In the genomic region with DNA sequence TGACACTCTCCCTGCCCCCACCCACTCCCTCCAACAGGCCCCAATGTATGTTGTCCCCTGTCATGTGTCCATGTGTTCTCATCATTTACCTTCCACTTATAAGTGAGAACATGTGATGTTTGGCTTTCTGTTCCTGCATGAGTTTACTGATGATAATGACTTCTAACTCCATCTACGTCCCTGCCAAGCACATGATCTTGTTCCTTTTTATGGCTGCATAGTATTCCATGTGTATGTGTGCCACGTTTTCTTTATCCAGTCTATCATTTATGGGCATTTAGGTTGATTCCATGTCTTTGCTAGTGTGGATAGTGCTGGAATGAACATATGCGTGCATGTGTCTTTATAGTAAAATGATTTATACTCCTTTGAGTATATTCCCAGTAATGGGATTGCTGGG, we compare ENCODE assay signal across 31 cellular contexts.
DNase-seq lines count a peak whose midpoint lies in the region; ATAC-seq, FAIRE-seq and TF ChIP-seq lines count a peak whose summit lies in the region.
"Had no signal": no experiment of that assay in that cellular context is flagged by ENCODE, and none has a peak within 500 bp of the region (broad histone marks: within the 10 kb centered on the region; RNA-seq: fewer than 3 reads in every experiment).

No MANE protein-coding gene starts in this region.

- H3K4me1 ChIP-seq in HEK293 (ENCODE audit: control insufficient read depth, insufficient read depth, low read length), result no peaks in the 10 kb centered on the region
- H3K4me1 ChIP-seq in K562 (replicated peaks in 1 of 2; ENCODE audit: control insufficient read depth in 2 of 2, insufficient read depth in 2 of 2, low read length in 2 of 2), result peaks cover 0 to 10% of the 10 kb centered on the region in 2 experiments; a peak in 2 of 5 replicates
- H3K4me1 ChIP-seq: A549, BE2C, BLaER1, Caco-2 had no signal

- TF ChIP-seq EP300 in K562 (IDR thresholded peaks at IDR 0.05; ENCODE audit: low read length), result no peak

- no peaks in the 10 kb centered on the region for H3K9me1 ChIP-seq in K562 (ENCODE audit: control insufficient read depth, insufficient read depth, low read length)

- TF ChIP-seq CTCF in HEK293 (tag by site-specific recombination; IDR thresholded peaks at IDR 0.05) (no peak), K562 (IDR thresholded peaks at IDR 0.05 in 2 of 3, conservative IDR thresholded peaks at IDR 0.05 in 1 of 3; ENCODE audit: insufficient read depth in 2 of 3, low read depth in 1 of 3, low read length in 3 of 3) (no peak)

- 0% methylated on average over 3 of the region's 3 CpGs for whole genome bisulfite sequencing in K562 (ENCODE audit: insufficient coverage, low coverage, missing lambda C conversion rate)

- H3K9me3 ChIP-seq in HEK293 (ENCODE audit: control insufficient read depth, insufficient read depth, low read depth, low read length) (no peaks in the 10 kb centered on the region), K562 (replicated peaks; ENCODE audit: control insufficient read depth, insufficient read depth, low read depth, low read length) (no peaks in the 10 kb centered on the region)
- H3K9me3 ChIP-seq: A549; BE2C; BLaER1; BLaER1 treated with 17β-estradiol and CSF1 and Interleukin-3, amounts not matched to agents 10 nM and 100 nM; Caco-2 had no signal

- no peak overlapping the region for H3K9ac ChIP-seq in K562 (ENCODE audit: insufficient read depth in 1 of 2, low read depth in 2 of 2, low read length in 2 of 2)
- H3K9ac ChIP-seq: BLaER1; BLaER1 treated with 17β-estradiol and CSF1 and Interleukin-3, amounts not matched to agents 10 nM and 100 nM had no signal

- peaks cover 40 to 69% of the 10 kb centered on the region in 2 experiments for H3K27me3 ChIP-seq in K562 (ENCODE audit: control insufficient read depth in 2 of 2, insufficient read depth in 2 of 2, low read length in 2 of 2)
- H3K27me3 ChIP-seq: BLaER1; BLaER1 treated with 17β-estradiol and CSF1 and Interleukin-3, amounts not matched to agents 10 nM and 100 nM had no signal

- CTCF ChIA-PET in HEK293 (lab: Yijun Ruan, JAX) (no interaction called here), K562 (lab: Yijun Ruan, JAX; ENCODE audit: low intra/inter-chr PET ratio) (interaction anchor here (0.7 kb wide), 1 partner anchor 458 kb away, joined by 3 read pairs; no protein-coding TSS in a partner anchor)

- no peaks in the 10 kb centered on the region for H4K20me1 ChIP-seq in K562 (replicated peaks; ENCODE audit: control insufficient read depth, insufficient read depth, low read length)
- H4K20me1 ChIP-seq: BLaER1; BLaER1 treated with 17β-estradiol and CSF1 and Interleukin-3, amounts not matched to agents 10 nM and 100 nM had no signal

- H3K36me3 ChIP-seq in HEK293 (ENCODE audit: control insufficient read depth in 2 of 2, insufficient read depth in 1 of 2, low read length in 2 of 2) (no peaks in the 10 kb centered on the region), K562 (ENCODE audit: control insufficient read depth, insufficient read depth, low read length) (no peaks in the 10 kb centered on the region)
- H3K36me3 ChIP-seq: BE2C; BLaER1; BLaER1 treated with 17β-estradiol and CSF1 and Interleukin-3, amounts not matched to agents 10 nM and 100 nM had no signal

- H3K4me2 ChIP-seq in K562 (ENCODE audit: insufficient read depth, low read length), result no peak overlapping the region
- H3K4me2 ChIP-seq: A549; BLaER1; BLaER1 treated with 17β-estradiol and CSF1 and Interleukin-3, amounts not matched to agents 10 nM and 100 nM had no signal

- H2AFZ ChIP-seq in K562 (ENCODE audit: low read depth, low read length), result no peak overlapping the region

- H3K27ac ChIP-seq in HEK293 (ENCODE audit: extremely low read depth, low read depth, low read length) (no peak overlapping the region), K562 (ENCODE audit: extremely low read depth, low read depth, low read length) (no peak overlapping the region)
- H3K27ac ChIP-seq: 22Rv1; A549; BLaER1; BLaER1 treated with 17β-estradiol and CSF1 and Interleukin-3, amounts not matched to agents 10 nM and 100 nM; C4-2B had no signal

- POLR2A ChIA-PET in HEK293 (lab: Yijun Ruan, JAX), result no interaction called here
- POLR2A ChIA-PET in K562 (lab: Yijun Ruan, JAX), result no interaction called here

- no peak for DNase-seq in K562 (ENCODE audit: extremely low read depth in 1 of 4, low spot score in 3 of 4)
- no peak for DNase-seq in NCI-H1048 (lab: John Stamatoyannopoulos, UW)
- DNase-seq in posterior vena cava (ENCODE audit: low spot score), result no peak
- DNase-seq: 8988T; ACHN; AML-193; BE2C; C1 segment of cervical spinal cord; Caco-2; Calu3; CD4-positive, alpha-beta memory T cell; CD4-positive, alpha-beta T cell; CD4-positive, CD25-positive, alpha-beta regulatory T cell; CD8-positive, alpha-beta memory T cell; CD8-positive, alpha-beta T cell; COR-L47; DMS 273 treated with DMSO at 0.1 percent for 48 hours; DMS153; DMS53; DMS79; DMS79 treated with DMSO at 0.1 percent for 48 hours; DND-41; EL had no signal

- ATAC-seq in K562, result no peak
- ATAC-seq: A549; CD8-positive, alpha-beta T cell had no signal

- BruUV-seq in K562 (replicated peaks; lab: Mats Ljungman, UMichigan), result no TSS peak

- TF ChIP-seq RAD21 in K562 (CRISPR knock-in tag; conservative IDR thresholded peaks at IDR 0.05 in 1 of 2, IDR thresholded peaks at IDR 0.05 in 1 of 2), result no peak

- no peak for TF ChIP-seq POLR2A in K562 (conservative IDR thresholded peaks at IDR 0.05)

- in situ Hi-C loops in K562 (cut with MboI), result no loop called here

- H3K4me3 ChIP-seq in HEK293 (ENCODE audit: low read depth, low read length), result no peak overlapping the region
- no peak overlapping the region for H3K4me3 ChIP-seq in K562
- H3K4me3 ChIP-seq: A549; BLaER1; BLaER1 treated with 17β-estradiol and CSF1 and Interleukin-3, amounts not matched to agents 10 nM and 100 nM had no signal

- no peak for FAIRE-seq in K562 (lab: Jason Lieb, UNC)
- FAIRE-seq: A204.1, A549, D721Med had no signal

- intact Hi-C loops in K562 (cut with micrococcal nuclease), result no loop called here
- intact Hi-C loops in posterior vena cava (cut with DNase I), result no loop called here

- no peaks in the 10 kb centered on the region for H3K79me2 ChIP-seq in K562 (ENCODE audit: control insufficient read depth, insufficient read depth, low read length)

TF ChIP-seq in HEK293, 187 proteins besides CTCF, POLR2A, EP300 and RAD21:
- TF ChIP-seq ZNF146 (tag by site-specific recombination; IDR thresholded peaks at IDR 0.05), result peak; percentile 84
- no peak for TF ChIP-seq ZNF670 (tag by site-specific recombination; IDR thresholded peaks at IDR 0.05; ENCODE audit: low read depth)
- TF ChIP-seq ZBTB21 (tag by site-specific recombination; IDR thresholded peaks at IDR 0.05), result no peak
- TF ChIP-seq ZNF211 (tag by site-specific recombination; IDR thresholded peaks at IDR 0.05; ENCODE audit: low read depth), result no peak
- no peak for TF ChIP-seq ZFP41 (tag by site-specific recombination; IDR thresholded peaks at IDR 0.05; ENCODE audit: borderline replicate concordance)

TF ChIP-seq in K562, 482 proteins besides CTCF, POLR2A, EP300 and RAD21 (continues in another document):
- TF ChIP-seq BCOR (IDR thresholded peaks at IDR 0.05) (0 out of 2 replicates have a peak, but pooled peaks have one; percentile 22), ZNF57 (CRISPR knock-in tag; IDR thresholded peaks at IDR 0.05) (no peak), STAT5A (IDR thresholded peaks at IDR 0.05; ENCODE audit: borderline replicate concordance, low read length) (no peak), MTA2 (IDR thresholded peaks at IDR 0.05; ENCODE audit: low read depth) (no peak), FOXA1 (IDR thresholded peaks at IDR 0.05; ENCODE audit: borderline replicate concordance) (no peak), ZNF146 (CRISPR knock-in tag; IDR thresholded peaks at IDR 0.05; ENCODE audit: unreplicated experiment) (peak; percentile 94), SLC30A9 (CRISPR knock-in tag; IDR thresholded peaks at IDR 0.05) (no peak), ZFX (CRISPR knock-in tag; IDR thresholded peaks at IDR 0.05) (no peak), HCFC1 (IDR thresholded peaks at IDR 0.05; ENCODE audit: low read depth, low read length) (no peak), XRCC5 (IDR thresholded peaks at IDR 0.05; ENCODE audit: low read depth, low read length) (no peak), SMARCC2 (IDR thresholded peaks at IDR 0.05; ENCODE audit: low read depth) (no peak), RBM25 (IDR thresholded peaks at IDR 0.05; ENCODE audit: low read depth, low read length, severe bottlenecking) (peak; percentile 45), PYGO2 (tag; IDR thresholded peaks at IDR 0.05) (no peak)
- TF ChIP-seq, protein P1, sequence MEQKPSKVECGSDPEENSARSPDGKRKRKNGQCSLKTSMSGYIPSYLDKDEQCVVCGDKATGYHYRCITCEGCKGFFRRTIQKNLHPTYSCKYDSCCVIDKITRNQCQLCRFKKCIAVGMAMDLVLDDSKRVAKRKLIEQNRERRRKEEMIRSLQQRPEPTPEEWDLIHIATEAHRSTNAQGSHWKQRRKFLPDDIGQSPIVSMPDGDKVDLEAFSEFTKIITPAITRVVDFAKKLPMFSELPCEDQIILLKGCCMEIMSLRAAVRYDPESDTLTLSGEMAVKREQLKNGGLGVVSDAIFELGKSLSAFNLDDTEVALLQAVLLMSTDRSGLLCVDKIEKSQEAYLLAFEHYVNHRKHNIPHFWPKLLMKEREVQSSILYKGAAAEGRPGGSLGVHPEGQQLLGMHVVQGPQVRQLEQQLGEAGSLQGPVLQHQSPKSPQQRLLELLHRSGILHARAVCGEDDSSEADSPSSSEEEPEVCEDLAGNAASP (IDR thresholded peaks at IDR 0.05), result no peak
- TF ChIP-seq, protein P2, sequence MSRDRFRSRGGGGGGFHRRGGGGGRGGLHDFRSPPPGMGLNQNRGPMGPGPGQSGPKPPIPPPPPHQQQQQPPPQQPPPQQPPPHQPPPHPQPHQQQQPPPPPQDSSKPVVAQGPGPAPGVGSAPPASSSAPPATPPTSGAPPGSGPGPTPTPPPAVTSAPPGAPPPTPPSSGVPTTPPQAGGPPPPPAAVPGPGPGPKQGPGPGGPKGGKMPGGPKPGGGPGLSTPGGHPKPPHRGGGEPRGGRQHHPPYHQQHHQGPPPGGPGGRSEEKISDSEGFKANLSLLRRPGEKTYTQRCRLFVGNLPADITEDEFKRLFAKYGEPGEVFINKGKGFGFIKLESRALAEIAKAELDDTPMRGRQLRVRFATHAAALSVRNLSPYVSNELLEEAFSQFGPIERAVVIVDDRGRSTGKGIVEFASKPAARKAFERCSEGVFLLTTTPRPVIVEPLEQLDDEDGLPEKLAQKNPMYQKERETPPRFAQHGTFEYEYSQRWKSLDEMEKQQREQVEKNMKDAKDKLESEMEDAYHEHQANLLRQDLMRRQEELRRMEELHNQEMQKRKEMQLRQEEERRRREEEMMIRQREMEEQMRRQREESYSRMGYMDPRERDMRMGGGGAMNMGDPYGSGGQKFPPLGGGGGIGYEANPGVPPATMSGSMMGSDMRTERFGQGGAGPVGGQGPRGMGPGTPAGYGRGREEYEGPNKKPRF (IDR thresholded peaks at IDR 0.05; ENCODE audit: low read depth, low read length), result no peak

Comparison
In these comparisons a context has a peak if more than half of its experiments do, and no peak if none do; other contexts are left out.
1. Of the 44 proteins assayed by ChIP-seq in both K562 and HEK293: peak only in K562: none; only in HEK293: none; in both: ZNF146; in neither: 43.